26 cellular contexts compared by ENCODE assay signal in the genomic region with DNA sequence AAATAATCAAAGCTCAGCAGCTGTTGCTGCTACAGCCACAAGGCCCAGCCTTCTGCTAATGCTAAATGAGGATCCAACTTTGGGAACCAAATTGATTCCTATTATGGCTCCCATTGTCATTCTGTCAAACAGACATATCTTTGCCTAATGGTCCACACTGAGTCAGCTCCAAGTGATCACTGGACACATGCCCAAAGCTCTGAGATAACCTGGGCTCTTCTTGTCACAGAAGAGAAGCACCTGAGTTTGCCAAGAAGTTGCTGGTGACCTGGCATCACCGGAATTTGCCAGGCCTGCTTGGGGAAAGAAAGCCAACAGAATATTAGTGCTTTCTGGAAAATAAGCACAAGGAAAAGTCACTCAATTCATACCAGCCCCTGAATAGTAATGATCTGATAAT.
"Had no signal": no experiment of that assay in that cellular context is flagged by ENCODE, and none has a peak within 500 bp of the region (broad histone marks: within the 10 kb centered on the region; RNA-seq: fewer than 3 reads in every experiment).

No MANE protein-coding gene starts in this region.

- H3K27ac Mint-ChIP-seq: activated B cell treated with CpG ODN at 0.5 μM for 24 hours; activated CD4-positive, alpha-beta memory T cell treated with anti-CD3 and anti-CD28 coated beads for 36 hours; activated naive CD4-positive, alpha-beta T cell treated with anti-CD3 and anti-CD28 coated beads, Interleukin-2, amount 50 U/mL, for 72 hours; activated T-helper 1 cell treated with anti-CD3 and anti-CD28 coated beads, Interleukin-12 subunit alpha, Interleukin-12 subunit beta, Interleukin-2, Interleukin-4 antibody, amounts not matched to agents 30 ng/mL and 10 ng/mL and 1 ng/mL, durations not matched to agents 14 hours and 24 hours and 36 hours; mesothelial cell of epicardium; nephron progenitor cell; T-helper 2 cell treated with Interferon-gamma antibody and Interleukin-4, amounts not matched to agents 5 μg/mL and 100 μg/mL, for 36 hours had no signal

- FAIRE-seq: colon, frontal cortex, kidney had no signal

- H3K9me3 ChIP-seq: adrenal gland, left lung, suprapubic skin, transverse colon had no signal

- H3K9me3 Mint-ChIP-seq: activated B cell treated with CpG ODN at 0.5 μM for 24 hours; activated CD4-positive, alpha-beta memory T cell treated with anti-CD3 and anti-CD28 coated beads for 36 hours; activated naive CD4-positive, alpha-beta T cell treated with anti-CD3 and anti-CD28 coated beads, Interleukin-2, amount 50 U/mL, for 72 hours; activated T-helper 1 cell treated with anti-CD3 and anti-CD28 coated beads, Interleukin-12 subunit alpha, Interleukin-12 subunit beta, Interleukin-2, Interleukin-4 antibody, amounts not matched to agents 30 ng/mL and 10 ng/mL and 1 ng/mL, durations not matched to agents 14 hours and 24 hours and 36 hours; T-helper 2 cell treated with Interferon-gamma antibody and Interleukin-4, amounts not matched to agents 5 μg/mL and 100 μg/mL, for 36 hours had no signal

- H3K36me3 Mint-ChIP-seq: activated CD4-positive, alpha-beta memory T cell treated with anti-CD3 and anti-CD28 coated beads for 36 hours; mesothelial cell of epicardium had no signal

- H3K4me3 Mint-ChIP-seq: activated B cell treated with CpG ODN at 0.5 μM for 24 hours; activated CD4-positive, alpha-beta memory T cell treated with anti-CD3 and anti-CD28 coated beads for 36 hours; activated T-helper 1 cell treated with anti-CD3 and anti-CD28 coated beads, Interleukin-12 subunit alpha, Interleukin-12 subunit beta, Interleukin-2, Interleukin-4 antibody, amounts not matched to agents 30 ng/mL and 10 ng/mL and 1 ng/mL, durations not matched to agents 14 hours and 24 hours and 36 hours; mesothelial cell of epicardium; nephron progenitor cell; T-helper 2 cell treated with Interferon-gamma antibody and Interleukin-4, amounts not matched to agents 5 μg/mL and 100 μg/mL, for 36 hours had no signal

- DNase-seq: activated B cell treated with CpG ODN at 0.5 μM for 24 hours; activated CD4-positive, alpha-beta memory T cell treated with anti-CD3 and anti-CD28 coated beads for 36 hours; activated CD4-positive, alpha-beta T cell treated with anti-CD3 and anti-CD28 coated beads for 4 hours; activated gamma-delta T cell treated with Interleukin-2 at 50 U/mL for 16 hours; activated T-cell treated with anti-CD3 and anti-CD28 coated beads for 4 hours; adrenal gland; erythroblast; head of caudate nucleus; kidney; left lung; nephron progenitor cell; nucleus accumbens; posterior cingulate gyrus; retina; stimulated activated CD4-positive, alpha-beta T cell treated with anti-CD3 and anti-CD28 coated beads, Interleukin-12 subunit alpha, Interleukin-12 subunit beta, amount 100 ng/mL, for 4 hours; stimulated activated naive CD4-positive, alpha-beta T cell treated with Interleukin-2 at 50 U/mL for 16 hours; transverse colon had no signal

- ATAC-seq: left lung had no signal

- H3K36me3 ChIP-seq: adrenal gland, cardiac muscle cell, left lung, suprapubic skin, transverse colon had no signal

- H3K4me3 ChIP-seq: adrenal gland, cardiac muscle cell, dorsolateral prefrontal cortex, left lung, suprapubic skin, transverse colon had no signal

- H3K27me3 ChIP-seq: cardiac muscle cell, dorsolateral prefrontal cortex, transverse colon had no signal

- H3K27ac ChIP-seq: adrenal gland, cardiac muscle cell, dorsolateral prefrontal cortex, left lung, suprapubic skin had no signal

- H3K4me1 ChIP-seq: adrenal gland had no signal
